ENCODE assay signal across 1 cellular context in genomic region chr10:112140110-112140755, GRCh38.
TF ChIP-seq lines count a peak whose summit lies in the region.

No MANE protein-coding gene starts in this region.

TF ChIP-seq in HepG2, 621 proteins besides CTCF, POLR2A, EP300 and RAD21 (continued from another document and continues in another):
- TF ChIP-seq PPARG (CRISPR knock-in tag; conservative IDR thresholded peaks at IDR 0.05) = peak; percentile 29; the same call in 1 of the 2 replicates
- TF ChIP-seq FOXP1 (IDR thresholded peaks at IDR 0.05) = no peak
- TF ChIP-seq FOXP1 (CRISPR knock-in tag; IDR thresholded peaks at IDR 0.05) = no peak
- no peak for TF ChIP-seq ZNF232 (CRISPR knock-in tag; IDR thresholded peaks at IDR 0.05; ENCODE audit: borderline replicate concordance)
- no peak for TF ChIP-seq ZNF577 (CRISPR knock-in tag; IDR thresholded peaks at IDR 0.05; ENCODE audit: borderline replicate concordance, low read depth)
- no peak for TF ChIP-seq MBD4 (IDR thresholded peaks at IDR 0.05; ENCODE audit: borderline replicate concordance, low read length)
- TF ChIP-seq NFKB2 (CRISPR knock-in tag; IDR thresholded peaks at IDR 0.05; ENCODE audit: borderline replicate concordance) = 0 out of 2 replicates have a peak, but pooled peaks have one; percentile 32
- no peak for TF ChIP-seq SP2 (CRISPR knock-in tag; IDR thresholded peaks at IDR 0.05)
- TF ChIP-seq, protein P1, sequence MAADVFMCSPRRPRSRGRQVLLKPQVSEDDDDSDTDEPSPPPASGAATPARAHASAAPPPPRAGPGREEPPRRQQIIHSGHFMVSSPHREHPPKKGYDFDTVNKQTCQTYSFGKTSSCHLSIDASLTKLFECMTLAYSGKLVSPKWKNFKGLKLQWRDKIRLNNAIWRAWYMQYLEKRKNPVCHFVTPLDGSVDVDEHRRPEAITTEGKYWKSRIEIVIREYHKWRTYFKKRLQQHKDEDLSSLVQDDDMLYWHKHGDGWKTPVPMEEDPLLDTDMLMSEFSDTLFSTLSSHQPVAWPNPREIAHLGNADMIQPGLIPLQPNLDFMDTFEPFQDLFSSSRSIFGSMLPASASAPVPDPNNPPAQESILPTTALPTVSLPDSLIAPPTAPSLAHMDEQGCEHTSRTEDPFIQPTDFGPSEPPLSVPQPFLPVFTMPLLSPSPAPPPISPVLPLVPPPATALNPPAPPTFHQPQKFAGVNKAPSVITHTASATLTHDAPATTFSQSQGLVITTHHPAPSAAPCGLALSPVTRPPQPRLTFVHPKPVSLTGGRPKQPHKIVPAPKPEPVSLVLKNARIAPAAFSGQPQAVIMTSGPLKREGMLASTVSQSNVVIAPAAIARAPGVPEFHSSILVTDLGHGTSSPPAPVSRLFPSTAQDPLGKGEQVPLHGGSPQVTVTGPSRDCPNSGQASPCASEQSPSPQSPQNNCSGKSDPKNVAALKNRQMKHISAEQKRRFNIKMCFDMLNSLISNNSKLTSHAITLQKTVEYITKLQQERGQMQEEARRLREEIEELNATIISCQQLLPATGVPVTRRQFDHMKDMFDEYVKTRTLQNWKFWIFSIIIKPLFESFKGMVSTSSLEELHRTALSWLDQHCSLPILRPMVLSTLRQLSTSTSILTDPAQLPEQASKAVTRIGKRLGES (CRISPR knock-in tag; IDR thresholded peaks at IDR 0.05; ENCODE audit: borderline replicate concordance) = no peak
- TF ChIP-seq ZSCAN20 (CRISPR knock-in tag; IDR thresholded peaks at IDR 0.05; ENCODE audit: borderline replicate concordance) = no peak
- TF ChIP-seq XRCC5 (optimal IDR thresholded peaks at IDR 0.05; ENCODE audit: low read length) = peak; percentile 79
- TF ChIP-seq BORCS8-MEF2B (CRISPR knock-in tag; IDR thresholded peaks at IDR 0.05) = no peak
- no peak for TF ChIP-seq MED8 (CRISPR knock-in tag; IDR thresholded peaks at IDR 0.05; ENCODE audit: insufficient replicate concordance)
- no peak for TF ChIP-seq CHD2 (IDR thresholded peaks at IDR 0.05; ENCODE audit: low read depth, low read length)
- TF ChIP-seq MXD4 (CRISPR knock-in tag; IDR thresholded peaks at IDR 0.05) = no peak
- TF ChIP-seq SALL1 (CRISPR knock-in tag; IDR thresholded peaks at IDR 0.05) = peak; percentile 33; the same call in 1 of the 2 replicates
- TF ChIP-seq NR2C2 (CRISPR knock-in tag; IDR thresholded peaks at IDR 0.05; ENCODE audit: borderline replicate concordance) = no peak
- no peak for TF ChIP-seq SMYD3 (CRISPR knock-in tag; IDR thresholded peaks at IDR 0.05)
- no peak for TF ChIP-seq BCL6 (CRISPR knock-in tag; IDR thresholded peaks at IDR 0.05)
- TF ChIP-seq ZNF33B (CRISPR knock-in tag; IDR thresholded peaks at IDR 0.05) = no peak
- peak; percentile 45 for TF ChIP-seq ZNF687 (CRISPR knock-in tag; IDR thresholded peaks at IDR 0.05)
- 0 out of 2 replicates have a peak, but pooled peaks have one; percentile 31 for TF ChIP-seq CEBPG (CRISPR knock-in tag; IDR thresholded peaks at IDR 0.05)
- peak; percentile 42 for TF ChIP-seq CCAR2 (optimal IDR thresholded peaks at IDR 0.05; ENCODE audit: low read depth, low read length)
- peak; percentile 63 for TF ChIP-seq SMC3 (IDR thresholded peaks at IDR 0.05; ENCODE audit: low read length)
- TF ChIP-seq, protein P2, sequence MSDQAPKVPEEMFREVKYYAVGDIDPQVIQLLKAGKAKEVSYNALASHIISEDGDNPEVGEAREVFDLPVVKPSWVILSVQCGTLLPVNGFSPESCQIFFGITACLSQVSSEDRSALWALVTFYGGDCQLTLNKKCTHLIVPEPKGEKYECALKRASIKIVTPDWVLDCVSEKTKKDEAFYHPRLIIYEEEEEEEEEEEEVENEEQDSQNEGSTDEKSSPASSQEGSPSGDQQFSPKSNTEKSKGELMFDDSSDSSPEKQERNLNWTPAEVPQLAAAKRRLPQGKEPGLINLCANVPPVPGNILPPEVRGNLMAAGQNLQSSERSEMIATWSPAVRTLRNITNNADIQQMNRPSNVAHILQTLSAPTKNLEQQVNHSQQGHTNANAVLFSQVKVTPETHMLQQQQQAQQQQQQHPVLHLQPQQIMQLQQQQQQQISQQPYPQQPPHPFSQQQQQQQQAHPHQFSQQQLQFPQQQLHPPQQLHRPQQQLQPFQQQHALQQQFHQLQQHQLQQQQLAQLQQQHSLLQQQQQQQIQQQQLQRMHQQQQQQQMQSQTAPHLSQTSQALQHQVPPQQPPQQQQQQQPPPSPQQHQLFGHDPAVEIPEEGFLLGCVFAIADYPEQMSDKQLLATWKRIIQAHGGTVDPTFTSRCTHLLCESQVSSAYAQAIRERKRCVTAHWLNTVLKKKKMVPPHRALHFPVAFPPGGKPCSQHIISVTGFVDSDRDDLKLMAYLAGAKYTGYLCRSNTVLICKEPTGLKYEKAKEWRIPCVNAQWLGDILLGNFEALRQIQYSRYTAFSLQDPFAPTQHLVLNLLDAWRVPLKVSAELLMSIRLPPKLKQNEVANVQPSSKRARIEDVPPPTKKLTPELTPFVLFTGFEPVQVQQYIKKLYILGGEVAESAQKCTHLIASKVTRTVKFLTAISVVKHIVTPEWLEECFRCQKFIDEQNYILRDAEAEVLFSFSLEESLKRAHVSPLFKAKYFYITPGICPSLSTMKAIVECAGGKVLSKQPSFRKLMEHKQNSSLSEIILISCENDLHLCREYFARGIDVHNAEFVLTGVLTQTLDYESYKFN (CRISPR knock-in tag; conservative IDR thresholded peaks at IDR 0.05) = no peak
- no peak for TF ChIP-seq HMG20A (CRISPR knock-in tag; IDR thresholded peaks at IDR 0.05; ENCODE audit: borderline replicate concordance)
- 0 out of 2 replicates have a peak, but pooled peaks have one; percentile 25 for TF ChIP-seq HIC2 (CRISPR knock-in tag; IDR thresholded peaks at IDR 0.05; ENCODE audit: low read depth)
- TF ChIP-seq NR2F2 (IDR thresholded peaks at IDR 0.05; ENCODE audit: borderline replicate concordance, low read depth) = peak; percentile 31; the same call in 1 of the 2 replicates
- TF ChIP-seq ZNF296 (CRISPR knock-in tag; conservative IDR thresholded peaks at IDR 0.05) = no peak
- TF ChIP-seq, protein P3, sequence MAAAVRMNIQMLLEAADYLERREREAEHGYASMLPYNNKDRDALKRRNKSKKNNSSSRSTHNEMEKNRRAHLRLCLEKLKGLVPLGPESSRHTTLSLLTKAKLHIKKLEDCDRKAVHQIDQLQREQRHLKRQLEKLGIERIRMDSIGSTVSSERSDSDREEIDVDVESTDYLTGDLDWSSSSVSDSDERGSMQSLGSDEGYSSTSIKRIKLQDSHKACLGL (CRISPR knock-in tag; IDR thresholded peaks at IDR 0.05) = no peak
- no peak for TF ChIP-seq ATF3 (CRISPR knock-in tag; IDR thresholded peaks at IDR 0.05)
- peak; percentile 57; the same call in 1 of the 2 replicates for TF ChIP-seq KDM2A (CRISPR knock-in tag; IDR thresholded peaks at IDR 0.05; ENCODE audit: borderline replicate concordance, low read depth)
- no peak for TF ChIP-seq KDM4B (CRISPR knock-in tag; IDR thresholded peaks at IDR 0.05)
- TF ChIP-seq, protein P4, sequence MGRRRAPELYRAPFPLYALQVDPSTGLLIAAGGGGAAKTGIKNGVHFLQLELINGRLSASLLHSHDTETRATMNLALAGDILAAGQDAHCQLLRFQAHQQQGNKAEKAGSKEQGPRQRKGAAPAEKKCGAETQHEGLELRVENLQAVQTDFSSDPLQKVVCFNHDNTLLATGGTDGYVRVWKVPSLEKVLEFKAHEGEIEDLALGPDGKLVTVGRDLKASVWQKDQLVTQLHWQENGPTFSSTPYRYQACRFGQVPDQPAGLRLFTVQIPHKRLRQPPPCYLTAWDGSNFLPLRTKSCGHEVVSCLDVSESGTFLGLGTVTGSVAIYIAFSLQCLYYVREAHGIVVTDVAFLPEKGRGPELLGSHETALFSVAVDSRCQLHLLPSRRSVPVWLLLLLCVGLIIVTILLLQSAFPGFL (CRISPR knock-in tag; IDR thresholded peaks at IDR 0.05) = no peak
- TF ChIP-seq RCOR2 (CRISPR knock-in tag; IDR thresholded peaks at IDR 0.05) = no peak
- TF ChIP-seq MLLT10 (CRISPR knock-in tag; IDR thresholded peaks at IDR 0.05) = no peak
- peak; percentile 99; the same call in 1 of the 2 replicates for TF ChIP-seq KLF12 (CRISPR knock-in tag; IDR thresholded peaks at IDR 0.05; ENCODE audit: borderline replicate concordance)
- TF ChIP-seq, protein P5, sequence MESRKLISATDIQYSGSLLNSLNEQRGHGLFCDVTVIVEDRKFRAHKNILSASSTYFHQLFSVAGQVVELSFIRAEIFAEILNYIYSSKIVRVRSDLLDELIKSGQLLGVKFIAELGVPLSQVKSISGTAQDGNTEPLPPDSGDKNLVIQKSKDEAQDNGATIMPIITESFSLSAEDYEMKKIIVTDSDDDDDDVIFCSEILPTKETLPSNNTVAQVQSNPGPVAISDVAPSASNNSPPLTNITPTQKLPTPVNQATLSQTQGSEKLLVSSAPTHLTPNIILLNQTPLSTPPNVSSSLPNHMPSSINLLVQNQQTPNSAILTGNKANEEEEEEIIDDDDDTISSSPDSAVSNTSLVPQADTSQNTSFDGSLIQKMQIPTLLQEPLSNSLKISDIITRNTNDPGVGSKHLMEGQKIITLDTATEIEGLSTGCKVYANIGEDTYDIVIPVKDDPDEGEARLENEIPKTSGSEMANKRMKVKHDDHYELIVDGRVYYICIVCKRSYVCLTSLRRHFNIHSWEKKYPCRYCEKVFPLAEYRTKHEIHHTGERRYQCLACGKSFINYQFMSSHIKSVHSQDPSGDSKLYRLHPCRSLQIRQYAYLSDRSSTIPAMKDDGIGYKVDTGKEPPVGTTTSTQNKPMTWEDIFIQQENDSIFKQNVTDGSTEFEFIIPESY (CRISPR knock-in tag; IDR thresholded peaks at IDR 0.05) = peak; percentile 91
- TF ChIP-seq SPEN (CRISPR knock-in tag; IDR thresholded peaks at IDR 0.05; ENCODE audit: low read depth) = no peak
- no peak for TF ChIP-seq ZNF570 (CRISPR knock-in tag; IDR thresholded peaks at IDR 0.05; ENCODE audit: borderline replicate concordance)
- TF ChIP-seq POLR2AphosphoS5 (IDR thresholded peaks at IDR 0.05; ENCODE audit: low read depth, low read length) = no peak
- no peak for TF ChIP-seq KDM1A (CRISPR knock-in tag; IDR thresholded peaks at IDR 0.05)
- no peak for TF ChIP-seq MAZ (IDR thresholded peaks at IDR 0.05; ENCODE audit: borderline replicate concordance, low read depth, low read length)
- TF ChIP-seq MAZ (CRISPR knock-in tag; IDR thresholded peaks at IDR 0.05; ENCODE audit: low read depth) = no peak
- TF ChIP-seq ZNF12 (CRISPR knock-in tag; IDR thresholded peaks at IDR 0.05) = no peak
- no peak for TF ChIP-seq PTBP1 (IDR thresholded peaks at IDR 0.05; ENCODE audit: low read depth, low read length, poor library complexity, severe bottlenecking)
- TF ChIP-seq ZFP91 (CRISPR knock-in tag; IDR thresholded peaks at IDR 0.05; ENCODE audit: borderline replicate concordance) = peak; percentile 41; the same call in 1 of the 2 replicates
- no peak for TF ChIP-seq SRSF1 (optimal IDR thresholded peaks at IDR 0.05; ENCODE audit: low read depth, low read length)
- no peak for TF ChIP-seq NR2F1 (CRISPR knock-in tag; IDR thresholded peaks at IDR 0.05)
- TF ChIP-seq TMF1 (CRISPR knock-in tag; IDR thresholded peaks at IDR 0.05; ENCODE audit: low read depth) = 0 out of 2 replicates have a peak, but pooled peaks have one; percentile 35
- TF ChIP-seq ZNF615 (CRISPR knock-in tag; IDR thresholded peaks at IDR 0.05; ENCODE audit: borderline replicate concordance) = no peak
- no peak for TF ChIP-seq YY1 (IDR thresholded peaks at IDR 0.05; ENCODE audit: insufficient read depth, insufficient replicate concordance, low read depth, low read length)
